Comparison of ENCODE assay signal across 1 cellular context in the genomic region with DNA sequence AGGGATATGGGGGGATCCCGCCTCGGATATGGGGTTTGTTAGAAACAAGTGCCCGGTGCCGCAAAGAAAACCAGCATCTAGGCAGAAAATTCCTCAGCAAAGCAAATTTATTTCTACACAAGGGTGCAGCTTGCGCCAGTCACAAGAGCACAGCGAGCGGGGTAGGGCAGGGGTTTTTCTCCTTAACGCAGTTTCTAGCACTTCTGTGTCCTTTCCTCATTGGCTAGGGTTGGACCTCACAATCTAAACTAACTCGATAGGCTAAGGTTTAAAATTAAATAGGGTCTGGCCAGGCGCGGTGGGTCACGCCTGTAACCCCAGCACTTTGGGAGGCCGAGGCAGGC.
TF ChIP-seq lines count a peak whose summit lies in the region.

No MANE protein-coding gene starts in this region.

TF ChIP-seq in SK-N-SH, 30 proteins besides CTCF, POLR2A, EP300 and RAD21 (continued from another document):
- TF ChIP-seq, protein P1, sequence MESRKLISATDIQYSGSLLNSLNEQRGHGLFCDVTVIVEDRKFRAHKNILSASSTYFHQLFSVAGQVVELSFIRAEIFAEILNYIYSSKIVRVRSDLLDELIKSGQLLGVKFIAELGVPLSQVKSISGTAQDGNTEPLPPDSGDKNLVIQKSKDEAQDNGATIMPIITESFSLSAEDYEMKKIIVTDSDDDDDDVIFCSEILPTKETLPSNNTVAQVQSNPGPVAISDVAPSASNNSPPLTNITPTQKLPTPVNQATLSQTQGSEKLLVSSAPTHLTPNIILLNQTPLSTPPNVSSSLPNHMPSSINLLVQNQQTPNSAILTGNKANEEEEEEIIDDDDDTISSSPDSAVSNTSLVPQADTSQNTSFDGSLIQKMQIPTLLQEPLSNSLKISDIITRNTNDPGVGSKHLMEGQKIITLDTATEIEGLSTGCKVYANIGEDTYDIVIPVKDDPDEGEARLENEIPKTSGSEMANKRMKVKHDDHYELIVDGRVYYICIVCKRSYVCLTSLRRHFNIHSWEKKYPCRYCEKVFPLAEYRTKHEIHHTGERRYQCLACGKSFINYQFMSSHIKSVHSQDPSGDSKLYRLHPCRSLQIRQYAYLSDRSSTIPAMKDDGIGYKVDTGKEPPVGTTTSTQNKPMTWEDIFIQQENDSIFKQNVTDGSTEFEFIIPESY (IDR thresholded peaks at IDR 0.05; ENCODE audit: borderline replicate concordance, low read depth) = no peak
- TF ChIP-seq NRF1 (IDR thresholded peaks at IDR 0.05; ENCODE audit: low read depth, low read length) = no peak
- no peak for TF ChIP-seq GATA2 (CRISPR knock-in tag; IDR thresholded peaks at IDR 0.05)
- TF ChIP-seq, protein P2, sequence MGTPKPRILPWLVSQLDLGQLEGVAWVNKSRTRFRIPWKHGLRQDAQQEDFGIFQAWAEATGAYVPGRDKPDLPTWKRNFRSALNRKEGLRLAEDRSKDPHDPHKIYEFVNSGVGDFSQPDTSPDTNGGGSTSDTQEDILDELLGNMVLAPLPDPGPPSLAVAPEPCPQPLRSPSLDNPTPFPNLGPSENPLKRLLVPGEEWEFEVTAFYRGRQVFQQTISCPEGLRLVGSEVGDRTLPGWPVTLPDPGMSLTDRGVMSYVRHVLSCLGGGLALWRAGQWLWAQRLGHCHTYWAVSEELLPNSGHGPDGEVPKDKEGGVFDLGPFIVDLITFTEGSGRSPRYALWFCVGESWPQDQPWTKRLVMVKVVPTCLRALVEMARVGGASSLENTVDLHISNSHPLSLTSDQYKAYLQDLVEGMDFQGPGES (IDR thresholded peaks at IDR 0.05; ENCODE audit: low read depth, low read length) = no peak
- no peak for TF ChIP-seq SIN3A (IDR thresholded peaks at IDR 0.05; ENCODE audit: borderline replicate concordance, low read depth, low read length)
- TF ChIP-seq YY1 (IDR thresholded peaks at IDR 0.05; ENCODE audit: low read depth) = no peak
- no peak for TF ChIP-seq ELF1 (IDR thresholded peaks at IDR 0.05)
- no peak for TF ChIP-seq CHD2 (IDR thresholded peaks at IDR 0.05; ENCODE audit: low read length, partially characterized antibody)
- TF ChIP-seq FOSL2 (IDR thresholded peaks at IDR 0.05; ENCODE audit: borderline replicate concordance, low read depth) = no peak
- TF ChIP-seq, protein P3, sequence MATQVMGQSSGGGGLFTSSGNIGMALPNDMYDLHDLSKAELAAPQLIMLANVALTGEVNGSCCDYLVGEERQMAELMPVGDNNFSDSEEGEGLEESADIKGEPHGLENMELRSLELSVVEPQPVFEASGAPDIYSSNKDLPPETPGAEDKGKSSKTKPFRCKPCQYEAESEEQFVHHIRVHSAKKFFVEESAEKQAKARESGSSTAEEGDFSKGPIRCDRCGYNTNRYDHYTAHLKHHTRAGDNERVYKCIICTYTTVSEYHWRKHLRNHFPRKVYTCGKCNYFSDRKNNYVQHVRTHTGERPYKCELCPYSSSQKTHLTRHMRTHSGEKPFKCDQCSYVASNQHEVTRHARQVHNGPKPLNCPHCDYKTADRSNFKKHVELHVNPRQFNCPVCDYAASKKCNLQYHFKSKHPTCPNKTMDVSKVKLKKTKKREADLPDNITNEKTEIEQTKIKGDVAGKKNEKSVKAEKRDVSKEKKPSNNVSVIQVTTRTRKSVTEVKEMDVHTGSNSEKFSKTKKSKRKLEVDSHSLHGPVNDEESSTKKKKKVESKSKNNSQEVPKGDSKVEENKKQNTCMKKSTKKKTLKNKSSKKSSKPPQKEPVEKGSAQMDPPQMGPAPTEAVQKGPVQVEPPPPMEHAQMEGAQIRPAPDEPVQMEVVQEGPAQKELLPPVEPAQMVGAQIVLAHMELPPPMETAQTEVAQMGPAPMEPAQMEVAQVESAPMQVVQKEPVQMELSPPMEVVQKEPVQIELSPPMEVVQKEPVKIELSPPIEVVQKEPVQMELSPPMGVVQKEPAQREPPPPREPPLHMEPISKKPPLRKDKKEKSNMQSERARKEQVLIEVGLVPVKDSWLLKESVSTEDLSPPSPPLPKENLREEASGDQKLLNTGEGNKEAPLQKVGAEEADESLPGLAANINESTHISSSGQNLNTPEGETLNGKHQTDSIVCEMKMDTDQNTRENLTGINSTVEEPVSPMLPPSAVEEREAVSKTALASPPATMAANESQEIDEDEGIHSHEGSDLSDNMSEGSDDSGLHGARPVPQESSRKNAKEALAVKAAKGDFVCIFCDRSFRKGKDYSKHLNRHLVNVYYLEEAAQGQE (IDR thresholded peaks at IDR 0.05; ENCODE audit: low read depth, low read length) = no peak
- no peak for TF ChIP-seq TCF12 (IDR thresholded peaks at IDR 0.05)
- no peak for TF ChIP-seq TAF1 (IDR thresholded peaks at IDR 0.05; ENCODE audit: borderline replicate concordance, low read depth, low read length)
